In the genomic region with DNA sequence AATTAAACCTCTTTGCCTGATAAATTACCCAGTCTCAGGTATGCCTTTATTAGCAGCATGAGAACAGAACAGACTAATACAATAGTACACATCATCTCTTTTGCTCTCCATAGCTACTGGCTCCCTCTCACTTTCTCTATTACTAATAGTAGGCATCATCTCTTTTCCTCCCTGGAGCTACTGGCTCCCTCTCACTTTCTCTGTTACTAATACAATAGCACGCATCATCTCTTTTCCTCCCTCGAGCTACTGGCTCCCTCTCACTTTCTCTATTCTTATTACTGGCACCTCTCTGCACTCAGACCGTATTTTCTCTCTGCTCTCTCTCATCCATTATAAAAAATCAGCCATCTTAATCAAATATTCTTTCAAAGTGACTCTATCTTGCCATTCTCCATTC, we compare ENCODE assay signal across 1 cellular context.
TF ChIP-seq lines count a peak whose summit lies in the region.

No MANE protein-coding gene starts in this region.

TF ChIP-seq in GM12878, 131 proteins besides CTCF, POLR2A, EP300 and RAD21 (continued from another document):
- TF ChIP-seq, protein P1, sequence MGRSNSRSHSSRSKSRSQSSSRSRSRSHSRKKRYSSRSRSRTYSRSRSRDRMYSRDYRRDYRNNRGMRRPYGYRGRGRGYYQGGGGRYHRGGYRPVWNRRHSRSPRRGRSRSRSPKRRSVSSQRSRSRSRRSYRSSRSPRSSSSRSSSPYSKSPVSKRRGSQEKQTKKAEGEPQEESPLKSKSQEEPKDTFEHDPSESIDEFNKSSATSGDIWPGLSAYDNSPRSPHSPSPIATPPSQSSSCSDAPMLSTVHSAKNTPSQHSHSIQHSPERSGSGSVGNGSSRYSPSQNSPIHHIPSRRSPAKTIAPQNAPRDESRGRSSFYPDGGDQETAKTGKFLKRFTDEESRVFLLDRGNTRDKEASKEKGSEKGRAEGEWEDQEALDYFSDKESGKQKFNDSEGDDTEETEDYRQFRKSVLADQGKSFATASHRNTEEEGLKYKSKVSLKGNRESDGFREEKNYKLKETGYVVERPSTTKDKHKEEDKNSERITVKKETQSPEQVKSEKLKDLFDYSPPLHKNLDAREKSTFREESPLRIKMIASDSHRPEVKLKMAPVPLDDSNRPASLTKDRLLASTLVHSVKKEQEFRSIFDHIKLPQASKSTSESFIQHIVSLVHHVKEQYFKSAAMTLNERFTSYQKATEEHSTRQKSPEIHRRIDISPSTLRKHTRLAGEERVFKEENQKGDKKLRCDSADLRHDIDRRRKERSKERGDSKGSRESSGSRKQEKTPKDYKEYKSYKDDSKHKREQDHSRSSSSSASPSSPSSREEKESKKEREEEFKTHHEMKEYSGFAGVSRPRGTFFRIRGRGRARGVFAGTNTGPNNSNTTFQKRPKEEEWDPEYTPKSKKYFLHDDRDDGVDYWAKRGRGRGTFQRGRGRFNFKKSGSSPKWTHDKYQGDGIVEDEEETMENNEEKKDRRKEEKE (IDR thresholded peaks at IDR 0.05), result no peak
- no peak for TF ChIP-seq NRF1 (conservative IDR thresholded peaks at IDR 0.05; ENCODE audit: low read depth, low read length)
